ENCODE assay signal across 16 cellular contexts in the genomic region with DNA sequence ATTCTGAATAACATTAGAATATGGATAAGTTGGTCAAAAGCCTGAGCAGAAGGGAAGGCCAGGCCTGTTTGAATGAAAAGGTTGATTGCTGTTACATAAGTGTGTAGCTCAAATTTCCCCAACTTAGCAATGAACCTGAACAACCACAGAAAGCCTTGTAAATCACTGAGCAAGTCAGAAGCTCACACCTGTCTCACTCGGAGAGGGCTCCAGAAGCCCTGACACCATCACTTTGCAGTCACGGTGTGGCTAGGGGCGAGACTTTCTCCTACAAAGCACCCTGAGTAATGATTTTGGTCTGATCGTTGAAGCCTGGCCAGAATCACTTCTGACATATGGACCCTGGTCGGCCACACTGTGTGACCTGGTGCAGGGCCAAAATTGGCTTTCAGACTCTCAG.
DNase-seq lines count a peak whose midpoint lies in the region; ATAC-seq and TF ChIP-seq lines count a peak whose summit lies in the region.
"Had no signal": no experiment of that assay in that cellular context is flagged by ENCODE, and none has a peak within 500 bp of the region (broad histone marks: within the 10 kb centered on the region; RNA-seq: fewer than 3 reads in every experiment).

No MANE protein-coding gene starts in this region.

- H3K9me3 ChIP-seq in psoas muscle = no peaks in the 10 kb centered on the region

- intact Hi-C loops in psoas muscle (cut with DNase I) = no loop called here
- intact Hi-C loops in activated CD4-positive, alpha-beta memory T cell treated with anti-CD3 and anti-CD28 coated beads for 36 hours (cut with micrococcal nuclease) = loop anchor here (5.0 kb wide), 1 partner anchor 33 kb away; no protein-coding TSS in a partner anchor

- H3K4me1 Mint-ChIP-seq in activated CD4-positive, alpha-beta memory T cell treated with anti-CD3 and anti-CD28 coated beads for 36 hours (ENCODE audit: low read depth) = no peaks in the 10 kb centered on the region
- H3K4me1 Mint-ChIP-seq: T-helper 17 cell had no signal

- H3K36me3 Mint-ChIP-seq in activated CD4-positive, alpha-beta memory T cell treated with anti-CD3 and anti-CD28 coated beads for 36 hours = no peaks in the 10 kb centered on the region

- no peak overlapping the region for H3K27ac Mint-ChIP-seq in activated CD4-positive, alpha-beta memory T cell treated with anti-CD3 and anti-CD28 coated beads for 36 hours
- H3K27ac Mint-ChIP-seq: CD4-positive, alpha-beta T cell; H9; T-helper 17 cell had no signal

- no peak overlapping the region; the same call in 1 of the 2 replicates for H3K4me2 ChIP-seq in KMS-11

- no peaks in the 10 kb centered on the region for H4K20me1 ChIP-seq in KMS-11 (ENCODE audit: insufficient read depth)

- H3K36me3 ChIP-seq in KMS-11 (ENCODE audit: insufficient read depth) = no peaks in the 10 kb centered on the region
- no peaks in the 10 kb centered on the region for H3K36me3 ChIP-seq in psoas muscle (ENCODE audit: insufficient read depth in 1 of 2, low read depth in 1 of 2)

- DNase-seq in DMS 273 treated with DMSO at 0.1 percent for 48 hours (lab: John Stamatoyannopoulos, UW) (peak; percentile 75), NCI-H69 (lab: John Stamatoyannopoulos, UW) (peak; percentile 54), psoas muscle (no peak)
- DNase-seq in activated CD4-positive, alpha-beta memory T cell treated with anti-CD3 and anti-CD28 coated beads for 36 hours = no peak
- DNase-seq: ACHN; CD4-positive, alpha-beta T cell; H9; NCI-H345; NCI-H82; SIG-M5; T-helper 17 cell had no signal

- no peaks in the 10 kb centered on the region for H3K9me3 Mint-ChIP-seq in activated CD4-positive, alpha-beta memory T cell treated with anti-CD3 and anti-CD28 coated beads for 36 hours
- H3K9me3 Mint-ChIP-seq: CD4-positive, alpha-beta T cell; H9 had no signal

- H3K9ac ChIP-seq in KMS-11 = no peak overlapping the region

- WGBS in psoas muscle, 3 donors = 25 to 42% (median 30%) methylated on average over 5 of the region's 5 CpGs

- TF ChIP-seq CTCF in KMS-11 (conservative IDR thresholded peaks at IDR 0.05; ENCODE audit: low read depth, low read length) (no peak), psoas muscle (IDR thresholded peaks at IDR 0.05) (no peak)

- H3K4me1 ChIP-seq in KMS-11 (ENCODE audit: low read depth, poor library complexity, severe bottlenecking) = peaks cover 22% of the 10 kb centered on the region
- H3K4me1 ChIP-seq in psoas muscle = no peaks in the 10 kb centered on the region

- CTCF ChIA-PET in activated CD4-positive, alpha-beta memory T cell treated with anti-CD3 and anti-CD28 coated beads for 36 hours (lab: Charles Lee) = interaction anchor here (1.5 kb wide), 1 partner anchor 155 kb away, joined by 3 read pairs; no protein-coding TSS in a partner anchor

- no peak overlapping the region for H3K4me3 Mint-ChIP-seq in activated CD4-positive, alpha-beta memory T cell treated with anti-CD3 and anti-CD28 coated beads for 36 hours
- H3K4me3 Mint-ChIP-seq: CD4-positive, alpha-beta T cell; H9; T-helper 17 cell had no signal

- H3K4me3 ChIP-seq in KMS-11 (IDR thresholded peaks at IDR 0.05; ENCODE audit: insufficient read depth, low read depth, low read length) (no peak overlapping the region), psoas muscle (no peak overlapping the region)
- H3K4me3 ChIP-seq: K562 had no signal

- ATAC-seq in psoas muscle (peak in 3 of 4 donors; percentile 60 to 90 (median 62)), HG03135 (IDR thresholded peaks at IDR 0.05; ENCODE audit: unreplicated experiment) (no peak), HG03439 (IDR thresholded peaks at IDR 0.05; ENCODE audit: unreplicated experiment) (no peak)
- ATAC-seq: K562, T-helper 17 cell had no signal

- H3K27me3 ChIP-seq in KMS-11 (ENCODE audit: insufficient read depth, low read depth) = no peaks in the 10 kb centered on the region
- H3K27me3 ChIP-seq in psoas muscle (ENCODE audit: insufficient read depth in 3 of 3, low read length in 2 of 3) = no peaks in the 10 kb centered on the region

- no peaks in the 10 kb centered on the region for H3K79me2 ChIP-seq in KMS-11 (ENCODE audit: insufficient read depth, low read depth)

- peaks cover 4% of the 10 kb centered on the region for H3K27me3 Mint-ChIP-seq in activated CD4-positive, alpha-beta memory T cell treated with anti-CD3 and anti-CD28 coated beads for 36 hours
- H3K27me3 Mint-ChIP-seq: CD4-positive, alpha-beta T cell had no signal

- H3K27ac ChIP-seq in KMS-11 (peak overlapping the region; percentile 12; the same call in 1 of the 2 replicates), psoas muscle (peak overlapping the region; percentile 6)
- H3K27ac ChIP-seq: HL-60 had no signal

- no peak overlapping the region for H2AFZ ChIP-seq in KMS-11 (ENCODE audit: low read depth)

- POLR2A ChIA-PET in activated CD4-positive, alpha-beta memory T cell treated with anti-CD3 and anti-CD28 coated beads for 36 hours (lab: Charles Lee) = no interaction called here

Comparison
In these comparisons a context has a peak if more than half of its experiments do, and no peak if none do; other contexts are left out.
1. DNase-seq: peak in DMS 273 treated with DMSO at 0.1 percent for 48 hours (single experiment) and NCI-H69 (single experiment); none in psoas muscle (0 of 2) and activated CD4-positive, alpha-beta memory T cell treated with anti-CD3 and anti-CD28 coated beads for 36 hours (single experiment).
2. ATAC-seq: peak in psoas muscle (3 of 4); none in HG03135 (single experiment) and HG03439 (single experiment).